12 cellular contexts compared by ENCODE assay signal in genomic region chr2:237424544-237424943, GRCh38.
"Had no signal": no experiment of that assay in that cellular context is flagged by ENCODE, and none has a peak within 500 bp of the region (broad histone marks: within the 10 kb centered on the region; RNA-seq: fewer than 3 reads in every experiment).

No MANE protein-coding gene starts in this region.

- ATAC-seq: activated T-cell treated with anti-CD3 and anti-CD28 coated beads, Interleukin-2, amount 50 U/mL, for 4 hours; stimulated activated effector memory CD8-positive, alpha-beta T cell treated with anti-CD3 and anti-CD28 coated beads, Interleukin-12 subunit alpha, Interleukin-12 subunit beta, amount 100 ng/mL, for 72 hours had no signal

- H3K27ac ChIP-seq: epithelial cell of prostate, parathyroid adenoma, VCaP had no signal

- H2AFZ ChIP-seq: parathyroid adenoma had no signal

- H3K9ac ChIP-seq: parathyroid adenoma had no signal

- H3K79me2 ChIP-seq: parathyroid adenoma had no signal

- DNase-seq: activated CD4-positive, alpha-beta memory T cell treated with anti-CD3 and anti-CD28 coated beads, Interleukin-2, amount 10 ng/mL, durations not matched to agents 7 days and 5 days; activated gamma-delta T cell; activated T-cell treated with anti-CD3 and anti-CD28 coated beads, Interleukin-2, amount 50 U/mL, for 4 hours; aorta; head of caudate nucleus; immature natural killer cell; midbrain; T-helper 1 cell had no signal

- H3K4me1 ChIP-seq: parathyroid adenoma had no signal
